8 cellular contexts compared by ENCODE assay signal in genomic region chr15:67065531-67066005, GRCh38. TPM values are rescaled to one million over a fixed set of nuclear protein-coding genes. Genes with fewer than 3 reads are reported as not detected.
DNase-seq lines count a peak whose midpoint lies in the region; ATAC-seq and TF ChIP-seq lines count a peak whose summit lies in the region.

SMAD3 (plus strand) TSS chr15:67065602; CDS start chr15:67066155, 553 bp downstream.

- WGBS in SK-N-SH (ENCODE audit: low lambda C conversion rate) = 0% methylated on average over 20 of the region's 63 CpGs
- WGBS in testis, 2 donors = 0% methylated on average over 50 of the region's 63 CpGs; no CpG with 5 or more reads in 1 of the 2 donors

- no peaks in the 10 kb centered on the region for H3K9me3 Mint-ChIP-seq in activated naive CD4-positive, alpha-beta T cell treated with anti-CD3 and anti-CD28 coated beads, Interleukin-2, amount 50 U/mL, for 24 hours

- TF ChIP-seq CTCF in HL-60 (IDR thresholded peaks at IDR 0.05; ENCODE audit: insufficient read depth, low read length) (no peak), SK-N-SH (IDR thresholded peaks at IDR 0.05) (no peak), testis (IDR thresholded peaks at IDR 0.05) (no peak)

- peak within 1 kb of the TSS; percentile 99 for H3K9ac ChIP-seq in SK-N-SH

- peaks cover 59% of the 10 kb centered on the region for H3K4me1 Mint-ChIP-seq in activated naive CD4-positive, alpha-beta T cell treated with anti-CD3 and anti-CD28 coated beads, Interleukin-2, amount 50 U/mL, for 24 hours

- TF ChIP-seq RAD21 in SK-N-SH (IDR thresholded peaks at IDR 0.05; ENCODE audit: low read length) = no peak

- no peaks in the 10 kb centered on the region for H3K36me3 Mint-ChIP-seq in activated naive CD4-positive, alpha-beta T cell treated with anti-CD3 and anti-CD28 coated beads, Interleukin-2, amount 50 U/mL, for 24 hours

- H3K27ac Mint-ChIP-seq in activated naive CD4-positive, alpha-beta T cell treated with anti-CD3 and anti-CD28 coated beads, Interleukin-2, amount 50 U/mL, for 24 hours = peak within 1 kb of the TSS; percentile 61

- peak within 1 kb of the TSS; percentile 89 for H3K4me3 Mint-ChIP-seq in activated naive CD4-positive, alpha-beta T cell treated with anti-CD3 and anti-CD28 coated beads, Interleukin-2, amount 50 U/mL, for 24 hours

- no peak for TF ChIP-seq POLR2A in testis (IDR thresholded peaks at IDR 0.05)

- CTCF ChIA-PET in SK-N-SH (lab: Yijun Ruan, JAX) = interaction anchor here (1.0 kb wide), 1 partner anchor 119 kb away, joined by 3 read pairs; no protein-coding TSS in a partner anchor

- H3F3A ChIP-seq in SK-N-SH (replicated peaks; ENCODE audit: insufficient read depth) = peaks cover 8% of the 10 kb centered on the region

- intact Hi-C loops in testis (cut with DNase I; ENCODE audit: low total_unique reads) = loop anchor here (10.0 kb wide), 1 partner anchor 59 kb away; no protein-coding TSS in a partner anchor

- H3K36me3 ChIP-seq in SK-N-SH (replicated peaks in 1 of 2; ENCODE audit: control insufficient read depth in 1 of 2, insufficient read depth in 2 of 2, low read length in 1 of 2) = peaks cover 0 to 2% of the 10 kb centered on the region in 2 experiments
- H3K36me3 ChIP-seq in testis (ENCODE audit: low read depth, missing control alignments) = no peaks in the 10 kb centered on the region

- DNase-seq in C1 segment of cervical spinal cord (lab: John Stamatoyannopoulos, UW) (peak in 10 of 14 donors; percentile 16 to 86 (median 76)), HL-60 (ENCODE audit: low read depth in 1 of 2, low spot score in 1 of 2) (peak; percentile 84 to 90), SK-N-SH (peak; percentile 94), globus pallidus (ENCODE audit: low spot score) (peak; percentile 78), occipital lobe (lab: John Stamatoyannopoulos, UW) (peak; percentile 65), testis (peak; percentile 91)

- TF ChIP-seq EP300 in SK-N-SH (IDR thresholded peaks at IDR 0.05; ENCODE audit: borderline replicate concordance in 1 of 2, low read depth in 1 of 2, low read length in 1 of 2) = peak in 1 of 2 experiments; percentile 33; a peak in 1 of 4 replicates

- H3K27ac ChIP-seq in HL-60 (replicated peaks) = peak within 1 kb of the TSS; percentile 64
- peak within 1 kb of the TSS; percentile 67 to 85 for H3K27ac ChIP-seq in SK-N-SH (ENCODE audit: low read depth in 2 of 2, low read length in 1 of 2)
- peak within 1 kb of the TSS; percentile 86 to 91 for H3K27ac ChIP-seq in testis

- peaks cover 36% of the 10 kb centered on the region for H4K20me1 ChIP-seq in SK-N-SH (ENCODE audit: insufficient read depth)

- H2AFZ ChIP-seq in SK-N-SH (ENCODE audit: low read depth) = peak within 1 kb of the TSS; percentile 75

- H3K79me2 ChIP-seq in SK-N-SH (ENCODE audit: insufficient read depth) = peaks cover 47% of the 10 kb centered on the region

- H3K4me1 ChIP-seq in SK-N-SH (ENCODE audit: control insufficient read depth in 1 of 2, insufficient read depth in 2 of 2, low read depth in 1 of 2, low read length in 1 of 2) (peaks cover 11 to 15% of the 10 kb centered on the region in 2 experiments; a peak in 2 of 4 replicates), testis (peaks cover 23% of the 10 kb centered on the region)

- peak within 1 kb of the TSS; percentile 90 for H3K4me3 ChIP-seq in HL-60 (replicated peaks; ENCODE audit: insufficient read depth, low read length)
- H3K4me3 ChIP-seq in SK-N-SH (ENCODE audit: low read depth in 2 of 2, low read length in 1 of 2) = peak within 1 kb of the TSS; percentile 92 to 94
- H3K4me3 ChIP-seq in testis = peak within 1 kb of the TSS; percentile 73 to 78

- no peaks in the 10 kb centered on the region for H3K27me3 Mint-ChIP-seq in activated naive CD4-positive, alpha-beta T cell treated with anti-CD3 and anti-CD28 coated beads, Interleukin-2, amount 50 U/mL, for 24 hours

- H3K9me2 ChIP-seq in SK-N-SH = no peaks in the 10 kb centered on the region

- peak within 1 kb of the TSS; percentile 99 for H3K4me2 ChIP-seq in SK-N-SH

- H3K27me3 ChIP-seq in HL-60 (ENCODE audit: insufficient read depth, poor library complexity, severe bottlenecking) = no peaks in the 10 kb centered on the region
- no peaks in the 10 kb centered on the region for H3K27me3 ChIP-seq in SK-N-SH (ENCODE audit: insufficient read depth)
- no peaks in the 10 kb centered on the region for H3K27me3 ChIP-seq in testis

- no peaks in the 10 kb centered on the region for H3K9me3 ChIP-seq in SK-N-SH
- no peaks in the 10 kb centered on the region for H3K9me3 ChIP-seq in testis

- ATAC-seq in GM19324 (IDR thresholded peaks at IDR 0.05; ENCODE audit: low FRiP score, unreplicated experiment) = peak; percentile 78

- POLR2A ChIA-PET in SK-N-SH (lab: Yijun Ruan, JAX) = interaction anchor here (1.2 kb wide), 1 partner anchor 123 kb away, joined by 3 read pairs; no protein-coding TSS in a partner anchor

TF ChIP-seq in SK-N-SH, 30 proteins besides CTCF, POLR2A, EP300 and RAD21 (continues in another document):
- TF ChIP-seq POLR2AphosphoS5 (IDR thresholded peaks at IDR 0.05; ENCODE audit: low read depth, low read length) (no peak; the same call in 1 of the 2 replicates), CHD2 (IDR thresholded peaks at IDR 0.05; ENCODE audit: low read length, partially characterized antibody) (peak; percentile 50), TCF12 (IDR thresholded peaks at IDR 0.05) (peak; percentile 6; the same call in 1 of the 2 replicates), MEF2A (IDR thresholded peaks at IDR 0.05; ENCODE audit: borderline replicate concordance, low read depth) (no peak), FOXM1 (IDR thresholded peaks at IDR 0.05; ENCODE audit: low read depth) (no peak), RCOR1 (IDR thresholded peaks at IDR 0.05; ENCODE audit: low read length) (no peak), YY1 (IDR thresholded peaks at IDR 0.05; ENCODE audit: low read depth) (no peak), TAF1 (IDR thresholded peaks at IDR 0.05; ENCODE audit: borderline replicate concordance, low read depth, low read length) (peak; percentile 65; the same call in 1 of the 2 replicates), GABPA (IDR thresholded peaks at IDR 0.05; ENCODE audit: low read depth) (no peak), RXRA (IDR thresholded peaks at IDR 0.05; ENCODE audit: borderline replicate concordance, low read depth) (no peak; the same call in 1 of the 2 replicates), RFX5 (IDR thresholded peaks at IDR 0.05; ENCODE audit: low read length) (no peak), MXI1 (IDR thresholded peaks at IDR 0.05; ENCODE audit: low read depth, low read length) (peak; percentile 86), NRF1 (IDR thresholded peaks at IDR 0.05; ENCODE audit: low read depth, low read length) (peak; percentile 41; the same call in 1 of the 2 replicates), FOXJ3 (CRISPR knock-in tag; IDR thresholded peaks at IDR 0.05) (no peak), TEAD4 (IDR thresholded peaks at IDR 0.05; ENCODE audit: borderline replicate concordance, insufficient read depth) (0 out of 2 replicates have a peak, but pooled peaks have one; percentile 24), PBX3 (IDR thresholded peaks at IDR 0.05) (peak; percentile 58)
- TF ChIP-seq, protein P1, sequence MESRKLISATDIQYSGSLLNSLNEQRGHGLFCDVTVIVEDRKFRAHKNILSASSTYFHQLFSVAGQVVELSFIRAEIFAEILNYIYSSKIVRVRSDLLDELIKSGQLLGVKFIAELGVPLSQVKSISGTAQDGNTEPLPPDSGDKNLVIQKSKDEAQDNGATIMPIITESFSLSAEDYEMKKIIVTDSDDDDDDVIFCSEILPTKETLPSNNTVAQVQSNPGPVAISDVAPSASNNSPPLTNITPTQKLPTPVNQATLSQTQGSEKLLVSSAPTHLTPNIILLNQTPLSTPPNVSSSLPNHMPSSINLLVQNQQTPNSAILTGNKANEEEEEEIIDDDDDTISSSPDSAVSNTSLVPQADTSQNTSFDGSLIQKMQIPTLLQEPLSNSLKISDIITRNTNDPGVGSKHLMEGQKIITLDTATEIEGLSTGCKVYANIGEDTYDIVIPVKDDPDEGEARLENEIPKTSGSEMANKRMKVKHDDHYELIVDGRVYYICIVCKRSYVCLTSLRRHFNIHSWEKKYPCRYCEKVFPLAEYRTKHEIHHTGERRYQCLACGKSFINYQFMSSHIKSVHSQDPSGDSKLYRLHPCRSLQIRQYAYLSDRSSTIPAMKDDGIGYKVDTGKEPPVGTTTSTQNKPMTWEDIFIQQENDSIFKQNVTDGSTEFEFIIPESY (IDR thresholded peaks at IDR 0.05; ENCODE audit: borderline replicate concordance, low read depth) = no peak; the same call in 1 of the 2 replicates
- TF ChIP-seq, protein P2, sequence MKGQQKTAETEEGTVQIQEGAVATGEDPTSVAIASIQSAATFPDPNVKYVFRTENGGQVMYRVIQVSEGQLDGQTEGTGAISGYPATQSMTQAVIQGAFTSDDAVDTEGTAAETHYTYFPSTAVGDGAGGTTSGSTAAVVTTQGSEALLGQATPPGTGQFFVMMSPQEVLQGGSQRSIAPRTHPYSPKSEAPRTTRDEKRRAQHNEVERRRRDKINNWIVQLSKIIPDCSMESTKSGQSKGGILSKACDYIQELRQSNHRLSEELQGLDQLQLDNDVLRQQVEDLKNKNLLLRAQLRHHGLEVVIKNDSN (IDR thresholded peaks at IDR 0.05; ENCODE audit: borderline replicate concordance, low read depth) = no peak
- TF ChIP-seq, protein P3, sequence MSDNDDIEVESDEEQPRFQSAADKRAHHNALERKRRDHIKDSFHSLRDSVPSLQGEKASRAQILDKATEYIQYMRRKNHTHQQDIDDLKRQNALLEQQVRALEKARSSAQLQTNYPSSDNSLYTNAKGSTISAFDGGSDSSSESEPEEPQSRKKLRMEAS (IDR thresholded peaks at IDR 0.05; ENCODE audit: low read depth) = peak; percentile 28

RNA-seq across cellular contexts. Expression of gene SMAD3, which starts in this region (rescaled TPM):
- polyA plus RNA-seq in SK-N-SH (2012; rRNA removed) (18.0 and 19.5 TPM in 2 replicates), testis (ENCODE audit: insufficient read depth, low read depth, low replicate concordance) (11.4 TPM)
- 12.0 and 14.6 TPM in 2 replicates for polyA plus RNA-seq in SK-N-SH (2012; cell fraction: cytosol; rRNA removed)
- 47.4 and 59.5 TPM in 2 replicates for polyA plus RNA-seq in SK-N-SH (2012; cell fraction: nucleus; rRNA removed)
- total RNA-seq in occipital lobe (2.5 TPM), testis (10 to 100 TPM; 18.7 to 31.6 TPM)

Comparison
In these comparisons a context has a peak if more than half of its experiments do, and no peak if none do; other contexts are left out.
1. Peak in every context shown above with its lines: DNase-seq, ATAC-seq, H3K4me3 ChIP-seq and H3K27ac ChIP-seq.